ENCODE assay signal across 8 cellular contexts in genomic region chr5:103259705-103260355, GRCh38. TPM values are rescaled to one million over a fixed set of nuclear protein-coding genes. Genes with fewer than 3 reads are reported as not detected.
DNase-seq lines count a peak whose midpoint lies in the region; ATAC-seq and TF ChIP-seq lines count a peak whose summit lies in the region.

No MANE protein-coding gene starts in this region.

- H3K27ac Mint-ChIP-seq in CD8-positive, alpha-beta memory T cell, result peak overlapping the region; percentile 9 to 87 (median 61)
- no peak overlapping the region for H3K27ac Mint-ChIP-seq in endothelial cell (ENCODE audit: unreplicated experiment)

- H3K9me3 Mint-ChIP-seq in CD8-positive, alpha-beta memory T cell, result no peaks in the 10 kb centered on the region
- no peaks in the 10 kb centered on the region for H3K9me3 Mint-ChIP-seq in endothelial cell (ENCODE audit: unreplicated experiment)

- H4K20me1 ChIP-seq in HCT116 (ENCODE audit: insufficient read depth), result peaks cover 5% of the 10 kb centered on the region; the same call in 1 of the 2 replicates

- H3K9me2 ChIP-seq in HCT116 (ENCODE audit: insufficient read depth), result no peaks in the 10 kb centered on the region; the same call in 1 of the 2 replicates

- no peak for TF ChIP-seq POLR2A in HCT116 (IDR thresholded peaks at IDR 0.05; ENCODE audit: borderline replicate concordance, extremely low read depth, insufficient read depth, insufficient read length)
- TF ChIP-seq POLR2A in vagina (IDR thresholded peaks at IDR 0.05), result no peak

- intact Hi-C loops in HCT116 (cut with micrococcal nuclease), result no loop called here
- intact Hi-C loops in vagina (cut with DNase I), result no loop called here

- H3K4me2 ChIP-seq in HCT116 (ENCODE audit: low read length), result peak overlapping the region; percentile 94

- H3K27me3 Mint-ChIP-seq in CD8-positive, alpha-beta memory T cell, result peaks cover 5 to 13% of the 10 kb centered on the region in 2 donors
- peaks cover 9% of the 10 kb centered on the region for H3K27me3 Mint-ChIP-seq in endothelial cell (ENCODE audit: unreplicated experiment)

- CTCF ChIA-PET in CD8-positive, alpha-beta memory T cell (lab: Charles Lee), result interaction anchor here (0.9 to 2.0 kb wide), 3 partner anchors 12 to 27 kb away, joined by 3 to 8 read pairs (median 4); no protein-coding TSS in a partner anchor
- CTCF ChIA-PET in HCT116 (lab: Charles Lee), result interaction anchor here (1.8 to 3.8 kb wide), 2 partner anchors 35 to 216 kb away, joined by 4 to 18 read pairs; no protein-coding TSS in a partner anchor

- peak overlapping the region; percentile 82 to 95 (median 91) for H3K4me3 Mint-ChIP-seq in CD8-positive, alpha-beta memory T cell
- H3K4me3 Mint-ChIP-seq in endothelial cell (ENCODE audit: unreplicated experiment), result peak overlapping the region; percentile 95

- no peaks in the 10 kb centered on the region for H3K27me3 ChIP-seq in CD8-positive, alpha-beta memory T cell (ENCODE audit: insufficient read depth, low read length, poor library complexity, severe bottlenecking)
- no peaks in the 10 kb centered on the region for H3K27me3 ChIP-seq in HCT116 (ENCODE audit: insufficient read depth, low read length)
- H3K27me3 ChIP-seq in mucosa of rectum (ENCODE audit: control insufficient read depth in 2 of 2, insufficient read depth in 2 of 2, low read length in 2 of 2), result no peaks in the 10 kb centered on the region
- no peaks in the 10 kb centered on the region for H3K27me3 ChIP-seq in vagina

- no peaks in the 10 kb centered on the region for H3K9me3 ChIP-seq in CD8-positive, alpha-beta memory T cell (ENCODE audit: low read length)
- H3K9me3 ChIP-seq in HCT116 (ENCODE audit: control insufficient read depth in 1 of 2, insufficient read depth in 1 of 2, low read depth in 1 of 2, low read length in 2 of 2) (no peaks in the 10 kb centered on the region), mucosa of rectum (ENCODE audit: control insufficient read depth in 2 of 2, low read length in 2 of 2) (no peaks in the 10 kb centered on the region), vagina (no peaks in the 10 kb centered on the region)

- ATAC-seq in HCT116 (no peak), GM21723 (IDR thresholded peaks at IDR 0.05; ENCODE audit: unreplicated experiment) (no peak)

- no peak for TF ChIP-seq CTCF in HCT116 (IDR thresholded peaks at IDR 0.05 in 2 of 3, conservative IDR thresholded peaks at IDR 0.05 in 1 of 3; ENCODE audit: borderline replicate concordance in 1 of 3, insufficient read depth in 1 of 3, low read depth in 2 of 3, low read length in 2 of 3)
- TF ChIP-seq CTCF in endothelial cell (IDR thresholded peaks at IDR 0.05; ENCODE audit: unreplicated experiment), result no peak
- no peak for TF ChIP-seq CTCF in vagina (IDR thresholded peaks at IDR 0.05)

- H3K4me3 ChIP-seq in CD8-positive, alpha-beta memory T cell (ENCODE audit: low read length), result peak overlapping the region; percentile 70
- H3K4me3 ChIP-seq in HCT116 (replicated peaks in 1 of 2; ENCODE audit: low read depth in 1 of 2, low read length in 2 of 2) (peak overlapping the region; percentile 75 to 86), mucosa of rectum (ENCODE audit: low read length in 2 of 2) (peak overlapping the region; percentile 80 to 90), vagina (peak overlapping the region; percentile 87 to 99)

- H3K9ac ChIP-seq in HCT116 (ENCODE audit: low read length) (peak overlapping the region; percentile 86), mucosa of rectum (ENCODE audit: low read depth in 1 of 2, low read length in 2 of 2) (peak overlapping the region; percentile 75 to 88)

- no peak for TF ChIP-seq RAD21 in HCT116 (IDR thresholded peaks at IDR 0.05; ENCODE audit: low read depth)

- peaks cover 0 to 2% (median 0%) of the 10 kb centered on the region in 3 donors for H3K36me3 Mint-ChIP-seq in CD8-positive, alpha-beta memory T cell
- no peaks in the 10 kb centered on the region for H3K36me3 Mint-ChIP-seq in endothelial cell (ENCODE audit: low read depth, unreplicated experiment)

- H3K4me1 ChIP-seq in CD8-positive, alpha-beta memory T cell (ENCODE audit: insufficient read depth, low read length), result peaks cover 4% of the 10 kb centered on the region
- peaks cover 3 to 25% of the 10 kb centered on the region in 2 experiments for H3K4me1 ChIP-seq in HCT116 (ENCODE audit: control insufficient read depth in 1 of 2, insufficient read depth in 2 of 2, low read length in 2 of 2)
- peaks cover 4 to 30% of the 10 kb centered on the region in 2 donors for H3K4me1 ChIP-seq in mucosa of rectum (ENCODE audit: control insufficient read depth in 2 of 2, insufficient read depth in 2 of 2, low read length in 2 of 2)
- peaks cover 13% of the 10 kb centered on the region for H3K4me1 ChIP-seq in vagina

- peak overlapping the region; percentile 62 for H3K27ac ChIP-seq in CD8-positive, alpha-beta memory T cell (ENCODE audit: low read depth, low read length)
- H3K27ac ChIP-seq in HCT116 (ENCODE audit: low read depth, low read length) (peak overlapping the region; percentile 89), mucosa of rectum (ENCODE audit: low read depth in 2 of 2, low read length in 2 of 2) (peak overlapping the region; percentile 93 to 97), vagina (peak overlapping the region; percentile 86)

- peaks cover 15 to 32% (median 24%) of the 10 kb centered on the region in 3 donors for H3K4me1 Mint-ChIP-seq in CD8-positive, alpha-beta memory T cell
- peaks cover 11% of the 10 kb centered on the region for H3K4me1 Mint-ChIP-seq in endothelial cell (ENCODE audit: unreplicated experiment)

- H3K79me2 ChIP-seq in HCT116 (ENCODE audit: insufficient read depth, low read length), result peaks cover 56% of the 10 kb centered on the region

- no TSS peak for BruUV-seq in HCT116 (replicated peaks; lab: Mats Ljungman, UMichigan)

- no peak overlapping the region for H2AFZ ChIP-seq in HCT116 (ENCODE audit: low read depth, low read length, poor library complexity, severe bottlenecking)

- peak in 1 of 5 donors; percentile 1 for DNase-seq in CD8-positive, alpha-beta memory T cell
- no peak for DNase-seq in HCT116 (ENCODE audit: low read depth, low spot score)
- peak; percentile 1 for DNase-seq in T follicular helper cell (ENCODE audit: low read depth)
- peak; percentile 21 for DNase-seq in endothelial cell (ENCODE audit: low spot score)
- DNase-seq in vagina (ENCODE audit: extremely low spot score in 2 of 2), result no peak
- no peak for DNase-seq in stimulated activated CD4-positive, alpha-beta T cell treated with anti-CD3 and anti-CD28 coated beads, Interleukin-4, amount 100 ng/mL, for 24 hours

- H3K36me3 ChIP-seq in CD8-positive, alpha-beta memory T cell (ENCODE audit: insufficient read depth, low read length), result no peaks in the 10 kb centered on the region
- H3K36me3 ChIP-seq in HCT116 (ENCODE audit: control insufficient read depth in 1 of 2, insufficient read depth in 2 of 2, low read length in 2 of 2) (no peaks in the 10 kb centered on the region), mucosa of rectum (ENCODE audit: control insufficient read depth in 2 of 2, insufficient read depth in 2 of 2, low read length in 2 of 2) (no peaks in the 10 kb centered on the region), vagina (no peaks in the 10 kb centered on the region)

- RAD21 ChIA-PET in HCT116 (lab: Charles Lee; ENCODE audit: low non-redundant PET in 1 of 2, low total read pairs in 2 of 2, uncharacterized antibody in 2 of 2, unreplicated experiment in 2 of 2), result no interaction called here

- POLR2A ChIA-PET in CD8-positive, alpha-beta memory T cell (lab: Charles Lee), result interaction anchor here (0.7 to 1.4 kb wide), 2 partner anchors 140 to 493 kb away, joined by 3 read pairs; partner anchors contain the start of genes GIN1 and PPIP5K2
- POLR2A ChIA-PET in HCT116 (lab: Charles Lee), result no interaction called here

TF ChIP-seq in HCT116, 20 proteins besides CTCF, POLR2A, EP300 and RAD21:
- TF ChIP-seq ZNF274 (IDR thresholded peaks at IDR 0.05; ENCODE audit: low read depth, low read length) (no peak), REST (IDR thresholded peaks at IDR 0.05; ENCODE audit: low read depth) (no peak)

RNA-seq across cellular contexts. Expression of gene MACIR, which starts 1.3 kb away (rescaled TPM):
- 10 to 100 TPM in 1 of 2 experiments, 1 to 10 TPM in 1; 9.9 to 10.5 TPM for total RNA-seq in CD8-positive, alpha-beta memory T cell
- 2.8 TPM for polyA plus RNA-seq in CD8-positive, alpha-beta memory T cell
- total RNA-seq in HCT116 (2021; ENCODE audit: unreplicated experiment) (10.4 TPM), endothelial cell (ENCODE audit: unreplicated experiment) (9.2 TPM), vagina (6.9 TPM)
- 4.6 and 5.4 TPM in 2 replicates for polyA plus RNA-seq in HCT116 (2012)

Comparison
In these comparisons a context has a peak if more than half of its experiments do, and no peak if none do; other contexts are left out.
1. DNase-seq: peak in T follicular helper cell (single experiment) and endothelial cell (single experiment); none in HCT116 (single experiment), vagina (0 of 2) and stimulated activated CD4-positive, alpha-beta T cell treated with anti-CD3 and anti-CD28 coated beads, Interleukin-4, amount 100 ng/mL, for 24 hours (single experiment).
2. Peak in every context shown above with its lines, with median percentiles within 50 percentile points of each other: H3K27ac ChIP-seq and H3K4me3 ChIP-seq.